Comparison of ENCODE assay signal across 10 cellular contexts in genomic region chr11:69912911-69913451, GRCh38.
DNase-seq lines count a peak whose midpoint lies in the region; ATAC-seq and TF ChIP-seq lines count a peak whose summit lies in the region.
"Had no signal": no experiment of that assay in that cellular context is flagged by ENCODE, and none has a peak within 500 bp of the region (broad histone marks: within the 10 kb centered on the region; RNA-seq: fewer than 3 reads in every experiment).

No MANE protein-coding gene starts in this region.

- CTCF ChIA-PET in OCI-LY7 (lab: Charles Lee; ENCODE audit: unreplicated experiment): no interaction called here

- no peak overlapping the region for H3K4me3 Mint-ChIP-seq in stimulated activated naive B cell treated with anti-CD40 and anti-IgM and Interleukin-4, amounts not matched to agents 10 μg/mL and 1 μg/mL and 100 μg/mL, for 72 hours
- H3K4me3 Mint-ChIP-seq: CD4-positive, CD25-positive, alpha-beta regulatory T cell had no signal

- no peak for ATAC-seq in activated CD4-positive, CD25-positive, alpha-beta regulatory T cell treated with anti-CD3 and anti-CD28 coated beads, Interleukin-2, amount 50 U/mL, for 24 hours
- ATAC-seq in esophagus mucosa (peak; percentile 56), HG03432 (IDR thresholded peaks at IDR 0.05; ENCODE audit: unreplicated experiment) (no peak), upper lobe of left lung (ENCODE audit: low FRiP score in 2 of 2) (no peak)
- ATAC-seq in stimulated activated naive B cell treated with anti-CD40 and anti-IgM and Interleukin-4, amounts not matched to agents 10 μg/mL and 1 μg/mL and 100 μg/mL, for 72 hours (replicated peaks): peak; percentile 70 to 79

- H2AFZ ChIP-seq in OCI-LY7 (ENCODE audit: low read length): no peak overlapping the region

- no peaks in the 10 kb centered on the region for H3K9me2 ChIP-seq in OCI-LY7 (ENCODE audit: insufficient read depth, low read length)

- no peaks in the 10 kb centered on the region for H4K20me1 ChIP-seq in OCI-LY7 (ENCODE audit: insufficient read depth, low read length)

- no peak for TF ChIP-seq EP300 in upper lobe of left lung (IDR thresholded peaks at IDR 0.05)

- peaks cover 70 to 78% of the 10 kb centered on the region in 2 donors for H3K27me3 Mint-ChIP-seq in stimulated activated naive B cell treated with anti-CD40 and anti-IgM and Interleukin-4, amounts not matched to agents 10 μg/mL and 1 μg/mL and 100 μg/mL, for 72 hours

- H3K9me3 ChIP-seq in OCI-LY7 (ENCODE audit: low read length): no peaks in the 10 kb centered on the region
- no peaks in the 10 kb centered on the region for H3K9me3 ChIP-seq in upper lobe of left lung

- no peak overlapping the region for H3K4me2 ChIP-seq in OCI-LY7 (ENCODE audit: low read length)

- BruUV-seq in OCI-LY7 (replicated peaks; lab: Mats Ljungman, UMichigan): no TSS peak

- peaks cover 5 to 11% of the 10 kb centered on the region in 2 donors for H3K4me1 Mint-ChIP-seq in stimulated activated naive B cell treated with anti-CD40 and anti-IgM and Interleukin-4, amounts not matched to agents 10 μg/mL and 1 μg/mL and 100 μg/mL, for 72 hours
- H3K4me1 Mint-ChIP-seq: CD4-positive, CD25-positive, alpha-beta regulatory T cell had no signal

- H3K36me3 Mint-ChIP-seq in stimulated activated naive B cell treated with anti-CD40 and anti-IgM and Interleukin-4, amounts not matched to agents 10 μg/mL and 1 μg/mL and 100 μg/mL, for 72 hours: no peaks in the 10 kb centered on the region
- H3K36me3 Mint-ChIP-seq: CD4-positive, CD25-positive, alpha-beta regulatory T cell had no signal

- DNase-seq in activated CD4-positive, CD25-positive, alpha-beta regulatory T cell treated with anti-CD3 and anti-CD28 coated beads, Interleukin-2, amount 50 U/mL, for 72 hours: peak; percentile 28
- DNase-seq in OCI-LY7 (ENCODE audit: low spot score): peak; percentile 10
- DNase-seq in stimulated activated naive B cell treated with anti-CD40 and anti-IgM and Interleukin-4, amounts not matched to agents 10 μg/mL and 1 μg/mL and 100 μg/mL, for 72 hours: no peak
- DNase-seq in upper lobe of left lung: no peak
- DNase-seq in retina: no peak
- DNase-seq: SHP77 had no signal

- peaks cover 0 to 11% (median 0%) of the 10 kb centered on the region in 4 donors for H3K27me3 ChIP-seq in upper lobe of left lung

- TF ChIP-seq CTCF in OCI-LY7 (conservative IDR thresholded peaks at IDR 0.05; ENCODE audit: low read length) (peak; percentile 58), upper lobe of left lung (IDR thresholded peaks at IDR 0.05) (peak in 1 of 6 experiments; percentile 11)

- no peaks in the 10 kb centered on the region for H3K79me2 ChIP-seq in OCI-LY7 (ENCODE audit: insufficient read depth, low read depth, low read length)

- 72 to 89% methylated on average over 8 to 9 of the region's 16 CpGs for WGBS in upper lobe of left lung, 2 donors

- H3K27ac Mint-ChIP-seq in stimulated activated naive B cell treated with anti-CD40 and anti-IgM and Interleukin-4, amounts not matched to agents 10 μg/mL and 1 μg/mL and 100 μg/mL, for 72 hours: no peak overlapping the region
- H3K27ac Mint-ChIP-seq: CD4-positive, CD25-positive, alpha-beta regulatory T cell had no signal

- H3K27ac ChIP-seq in OCI-LY7 (ENCODE audit: low read depth, low read length, poor library complexity, severe bottlenecking) (no peak overlapping the region), upper lobe of left lung (no peak overlapping the region)

- H3K9me3 Mint-ChIP-seq in stimulated activated naive B cell treated with anti-CD40 and anti-IgM and Interleukin-4, amounts not matched to agents 10 μg/mL and 1 μg/mL and 100 μg/mL, for 72 hours: peaks cover 2 to 4% of the 10 kb centered on the region in 2 donors
- H3K9me3 Mint-ChIP-seq: CD4-positive, CD25-positive, alpha-beta regulatory T cell had no signal

- no peak overlapping the region for H3K4me3 ChIP-seq in OCI-LY7 (ENCODE audit: low read depth, low read length, poor library complexity, severe bottlenecking)
- no peak overlapping the region for H3K4me3 ChIP-seq in upper lobe of left lung

- no peaks in the 10 kb centered on the region for H3K36me3 ChIP-seq in OCI-LY7 (ENCODE audit: insufficient read depth, low read length)
- no peaks in the 10 kb centered on the region for H3K36me3 ChIP-seq in upper lobe of left lung

- no peak for TF ChIP-seq POLR2A in upper lobe of left lung (IDR thresholded peaks at IDR 0.05)

- intact Hi-C loops in OCI-LY7 (cut with micrococcal nuclease; ENCODE audit: unreplicated experiment): no loop called here

- POLR2A ChIA-PET in OCI-LY7 (lab: Charles Lee): interaction anchor here (0.6 kb wide), 1 partner anchor 11 kb away, joined by 3 read pairs; no protein-coding TSS in a partner anchor

- H3K4me1 ChIP-seq in OCI-LY7 (ENCODE audit: insufficient read depth, low read length, poor library complexity, severe bottlenecking) (no peaks in the 10 kb centered on the region), upper lobe of left lung (peaks cover 0 to 17% (median 11%) of the 10 kb centered on the region in 4 donors)

Comparison
In these comparisons a context has a peak if more than half of its experiments do, and no peak if none do; other contexts are left out.
1. DNase-seq: peak in activated CD4-positive, CD25-positive, alpha-beta regulatory T cell treated with anti-CD3 and anti-CD28 coated beads, Interleukin-2, amount 50 U/mL, for 72 hours (single experiment) and OCI-LY7 (single experiment); none in stimulated activated naive B cell treated with anti-CD40 and anti-IgM and Interleukin-4, amounts not matched to agents 10 μg/mL and 1 μg/mL and 100 μg/mL, for 72 hours (single experiment), upper lobe of left lung (0 of 2) and retina (single experiment).
2. ATAC-seq: peak in esophagus mucosa (single experiment) and stimulated activated naive B cell treated with anti-CD40 and anti-IgM and Interleukin-4, amounts not matched to agents 10 μg/mL and 1 μg/mL and 100 μg/mL, for 72 hours (2 of 2); none in activated CD4-positive, CD25-positive, alpha-beta regulatory T cell treated with anti-CD3 and anti-CD28 coated beads, Interleukin-2, amount 50 U/mL, for 24 hours (0 of 2), HG03432 (single experiment) and upper lobe of left lung (0 of 2).